ENCODE assay signal across 2 cellular contexts in the genomic region with DNA sequence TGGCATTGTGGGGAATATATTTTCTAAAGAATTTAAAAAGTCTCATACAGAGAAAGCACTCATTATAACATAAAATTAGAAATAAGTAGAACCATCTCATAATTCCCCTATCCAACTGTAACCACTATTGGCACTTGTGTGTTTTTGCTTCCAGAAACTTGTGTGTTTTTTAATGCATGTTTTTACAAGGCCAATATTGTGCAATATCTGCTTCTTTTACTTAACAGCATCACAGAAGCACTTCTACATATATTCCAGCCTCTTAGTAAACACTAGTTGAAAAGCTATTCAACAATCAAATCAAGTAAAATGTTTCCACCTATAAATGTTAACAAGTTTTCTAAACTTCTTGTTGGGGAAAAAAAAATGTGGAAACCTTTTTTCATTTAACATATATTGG.
TF ChIP-seq lines count a peak whose summit lies in the region.

No MANE protein-coding gene starts in this region.

TF ChIP-seq in IMR-90, 13 proteins besides CTCF, POLR2A, EP300 and RAD21:
- TF ChIP-seq CEBPB (IDR thresholded peaks at IDR 0.05; ENCODE audit: low read depth, low read length) (peak; percentile 62), RCOR1 (IDR thresholded peaks at IDR 0.05; ENCODE audit: insufficient replicate concordance, low read length) (no peak)

TF ChIP-seq in H1, 55 proteins besides CTCF, POLR2A, EP300 and RAD21:
- 0 out of 2 replicates have a peak, but pooled peaks have one; percentile 14 for TF ChIP-seq CEBPB (IDR thresholded peaks at IDR 0.05; ENCODE audit: low read depth, low read length)
- TF ChIP-seq HDAC6 (IDR thresholded peaks at IDR 0.05; ENCODE audit: low read depth, low read length), result no peak
